Comparison of ENCODE assay signal across 18 cellular contexts in genomic region chr9:123407537-123407828, GRCh38. TPM values are rescaled to one million over a fixed set of nuclear protein-coding genes. Genes with fewer than 3 reads are reported as not detected.
A peak's percentile ranks its signal among the peaks of the same experiment; 100 is the strongest.
DNase-seq lines count a peak whose midpoint lies in the region; ATAC-seq, FAIRE-seq and TF ChIP-seq lines count a peak whose summit lies in the region.
"Had no signal": no experiment of that assay in that cellular context is flagged by ENCODE, and none has a peak within 500 bp of the region (broad histone marks: within the 10 kb centered on the region; RNA-seq: fewer than 3 reads in every experiment).

No MANE protein-coding gene starts in this region.

- TF ChIP-seq CTCF in astrocyte (IDR thresholded peaks at IDR 0.05; ENCODE audit: insufficient read depth, low read depth, low read length) = no peak
- no peak for TF ChIP-seq CTCF in mesothelial cell of epicardium (IDR thresholded peaks at IDR 0.05; ENCODE audit: unreplicated experiment)
- TF ChIP-seq CTCF in type B pancreatic cell (conservative IDR thresholded peaks at IDR 0.05) = no peak

- peaks cover 3% of the 10 kb centered on the region for H4K20me1 ChIP-seq in astrocyte (ENCODE audit: insufficient read depth, low read length)

- in situ Hi-C loops in ACHN (cut with HindIII; ENCODE audit: low pct_ligation_motif_present, low pct_unique_long_range_greater_than_20kb, low sequenced_read_pairs) = no loop called here

- intact Hi-C loops in left cardiac atrium (cut with DNase I) (no loop called here), cardiac septum (cut with DNase I) (no loop called here)
- intact Hi-C loops in activated CD4-positive, alpha-beta T cell treated with anti-CD3 and anti-CD28 coated beads, Interleukin-2, amount 10 ng/mL, durations not matched to agents 24 days and 14 days (cut with micrococcal nuclease) = no loop called here

- H3K4me1 Mint-ChIP-seq in astrocyte (ENCODE audit: low read depth, unreplicated experiment) (peaks cover 10% of the 10 kb centered on the region), mesothelial cell of epicardium (peaks cover 19% of the 10 kb centered on the region), type B pancreatic cell (ENCODE audit: unreplicated experiment) (peaks cover 18% of the 10 kb centered on the region)
- no peaks in the 10 kb centered on the region for H3K4me1 Mint-ChIP-seq in activated CD4-positive, alpha-beta T cell treated with anti-CD3 and anti-CD28 coated beads, Interleukin-2, amount 10 ng/mL, durations not matched to agents 24 days and 14 days
- H3K4me1 Mint-ChIP-seq: CD14-positive monocyte had no signal

- peaks cover 2% of the 10 kb centered on the region for H3K27me3 ChIP-seq in astrocyte (ENCODE audit: insufficient read depth, low read length)

- no peak overlapping the region for H3K9ac ChIP-seq in astrocyte (ENCODE audit: low read length)

- H2AFZ ChIP-seq in astrocyte (ENCODE audit: low read depth, low read length) = peak overlapping the region; percentile 3

- ATAC-seq in left cardiac atrium (no peak), GM21360 (IDR thresholded peaks at IDR 0.05; ENCODE audit: unreplicated experiment) (no peak)
- ATAC-seq: HepG2, Panc1 had no signal

- DNase-seq in left cardiac atrium (peak; percentile 10), cardiac septum (ENCODE audit: low spot score) (no peak), astrocyte (ENCODE audit: low read depth) (no peak), mesothelial cell of epicardium (ENCODE audit: low spot score in 2 of 2, unreplicated experiment in 2 of 2) (no peak), type B pancreatic cell (ENCODE audit: extremely low spot score, unreplicated experiment) (no peak), ACHN (no peak)
- no peak for DNase-seq in activated CD4-positive, alpha-beta T cell treated with anti-CD3 and anti-CD28 coated beads, Interleukin-2, amount 10 ng/mL, durations not matched to agents 24 days and 14 days
- DNase-seq: GF-D8, HFFc6, NCI-H1048, NCI-H510A had no signal

- H3K36me3 Mint-ChIP-seq in astrocyte (ENCODE audit: low read depth, unreplicated experiment) = peaks cover 4% of the 10 kb centered on the region
- no peaks in the 10 kb centered on the region for H3K36me3 Mint-ChIP-seq in mesothelial cell of epicardium
- no peaks in the 10 kb centered on the region for H3K36me3 Mint-ChIP-seq in type B pancreatic cell
- no peaks in the 10 kb centered on the region for H3K36me3 Mint-ChIP-seq in activated CD4-positive, alpha-beta T cell treated with anti-CD3 and anti-CD28 coated beads, Interleukin-2, amount 10 ng/mL, durations not matched to agents 24 days and 14 days (ENCODE audit: low read depth)

- H3K27me3 Mint-ChIP-seq in astrocyte (ENCODE audit: low read depth, unreplicated experiment) (peaks cover 29% of the 10 kb centered on the region), mesothelial cell of epicardium (ENCODE audit: low read depth) (no peaks in the 10 kb centered on the region), type B pancreatic cell (no peaks in the 10 kb centered on the region)
- no peaks in the 10 kb centered on the region for H3K27me3 Mint-ChIP-seq in activated CD4-positive, alpha-beta T cell treated with anti-CD3 and anti-CD28 coated beads, Interleukin-2, amount 10 ng/mL, durations not matched to agents 24 days and 14 days

- no peaks in the 10 kb centered on the region for H3K79me2 ChIP-seq in astrocyte (ENCODE audit: insufficient read depth, low read length)

- no peak overlapping the region for H3K27ac Mint-ChIP-seq in astrocyte (ENCODE audit: unreplicated experiment)
- H3K27ac Mint-ChIP-seq in mesothelial cell of epicardium = peak overlapping the region; percentile 49
- no peak overlapping the region for H3K27ac Mint-ChIP-seq in type B pancreatic cell
- H3K27ac Mint-ChIP-seq in activated CD4-positive, alpha-beta T cell treated with anti-CD3 and anti-CD28 coated beads, Interleukin-2, amount 10 ng/mL, durations not matched to agents 24 days and 14 days = no peak overlapping the region
- H3K27ac Mint-ChIP-seq: HFFc6 had no signal

- no peak overlapping the region for H3K4me3 Mint-ChIP-seq in astrocyte (ENCODE audit: unreplicated experiment)
- H3K4me3 Mint-ChIP-seq in mesothelial cell of epicardium = no peak overlapping the region
- peak overlapping the region; percentile 37 for H3K4me3 Mint-ChIP-seq in type B pancreatic cell
- H3K4me3 Mint-ChIP-seq in activated CD4-positive, alpha-beta T cell treated with anti-CD3 and anti-CD28 coated beads, Interleukin-2, amount 10 ng/mL, durations not matched to agents 24 days and 14 days = no peak overlapping the region
- H3K4me3 Mint-ChIP-seq: CD14-positive monocyte, HFFc6 had no signal

- no peaks in the 10 kb centered on the region for H3K9me3 Mint-ChIP-seq in astrocyte (ENCODE audit: unreplicated experiment)
- H3K9me3 Mint-ChIP-seq in mesothelial cell of epicardium = no peaks in the 10 kb centered on the region
- no peaks in the 10 kb centered on the region for H3K9me3 Mint-ChIP-seq in type B pancreatic cell
- no peaks in the 10 kb centered on the region for H3K9me3 Mint-ChIP-seq in activated CD4-positive, alpha-beta T cell treated with anti-CD3 and anti-CD28 coated beads, Interleukin-2, amount 10 ng/mL, durations not matched to agents 24 days and 14 days
- H3K9me3 Mint-ChIP-seq: CD14-positive monocyte, HFFc6 had no signal

- H3K27ac ChIP-seq in astrocyte (ENCODE audit: low read depth, low read length) = no peak overlapping the region

- FAIRE-seq in astrocyte (lab: Jason Lieb, UNC) = no peak
- FAIRE-seq: GM12891, HepG2 had no signal

- no peaks in the 10 kb centered on the region for H3K9me3 ChIP-seq in astrocyte (ENCODE audit: insufficient read depth, low read depth, low read length)

- H3K36me3 ChIP-seq in astrocyte (ENCODE audit: insufficient read depth, low read length) = no peaks in the 10 kb centered on the region

- peak overlapping the region; percentile 37 for H3K4me2 ChIP-seq in astrocyte (ENCODE audit: low read length)

- H3K4me1 ChIP-seq in astrocyte (ENCODE audit: insufficient read depth, low read length) = peaks cover 12% of the 10 kb centered on the region

- H3K4me3 ChIP-seq in astrocyte (ENCODE audit: insufficient read depth, low read depth, low read length) = no peak overlapping the region

RNA-seq across cellular contexts. Expression of gene CRB2, which starts 51.5 kb away (rescaled TPM):
- total RNA-seq in left cardiac atrium = 1 to 10 TPM; 1.3 to 2.2 TPM
- total RNA-seq in cardiac septum = not detected
- 2.4 and 2.5 TPM in 2 replicates for total RNA-seq in astrocyte
- 35.1 to 43.0 TPM (median 41.0 TPM) in 3 replicates for total RNA-seq in mesothelial cell of epicardium
- total RNA-seq in type B pancreatic cell (ENCODE audit: low replicate concordance) = 1.1 and 61.1 TPM in 2 replicates
- total RNA-seq in activated CD4-positive, alpha-beta T cell treated with anti-CD3 and anti-CD28 coated beads, Interleukin-2, amount 10 ng/mL, durations not matched to agents 24 days and 14 days = not detected in 2 replicates
- total RNA-seq: H4, HFFc6, MCF 10A had no signal
